Comparison of ENCODE assay signal across 9 cellular contexts in genomic region chr19:30228113-30228725, GRCh38.
DNase-seq lines count a peak whose midpoint lies in the region; ATAC-seq and TF ChIP-seq lines count a peak whose summit lies in the region.
"Had no signal": no experiment of that assay in that cellular context is flagged by ENCODE, and none has a peak within 500 bp of the region (broad histone marks: within the 10 kb centered on the region; RNA-seq: fewer than 3 reads in every experiment).

No MANE protein-coding gene starts in this region.

- H3K4me1 Mint-ChIP-seq in activated CD8-positive, alpha-beta T cell treated with anti-CD3 and anti-CD28 coated beads, Interleukin-2, amount 10 ng/mL, durations not matched to agents 7 days and 5 days (ENCODE audit: low read depth): peaks cover 26% of the 10 kb centered on the region
- peaks cover 23 to 44% of the 10 kb centered on the region in 2 donors for H3K4me1 Mint-ChIP-seq in stimulated activated naive B cell treated with anti-CD40 and anti-IgM and Interleukin-4, amounts not matched to agents 10 μg/mL and 1 μg/mL and 100 μg/mL, for 72 hours

- peaks cover 4% of the 10 kb centered on the region for H3K36me3 Mint-ChIP-seq in activated CD8-positive, alpha-beta T cell treated with anti-CD3 and anti-CD28 coated beads, Interleukin-2, amount 10 ng/mL, durations not matched to agents 7 days and 5 days (ENCODE audit: low read depth)
- H3K36me3 Mint-ChIP-seq in stimulated activated naive B cell treated with anti-CD40 and anti-IgM and Interleukin-4, amounts not matched to agents 10 μg/mL and 1 μg/mL and 100 μg/mL, for 72 hours: peaks cover 6 to 13% of the 10 kb centered on the region in 2 donors

- CTCF ChIA-PET in HEK293T (lab: Yijun Ruan, JAX): no interaction called here
- CTCF ChIA-PET in activated CD8-positive, alpha-beta T cell treated with anti-CD3 and anti-CD28 coated beads, Interleukin-2, amount 10 ng/mL, durations not matched to agents 7 days and 5 days (lab: Charles Lee): no interaction called here

- peak overlapping the region; percentile 58 for H3K4me3 ChIP-seq in iPS-18c (ENCODE audit: insufficient read depth, low read depth, low read length)

- no peak for ATAC-seq in activated CD8-positive, alpha-beta T cell treated with anti-CD3 and anti-CD28 coated beads, Interleukin-2, amount 10 ng/mL, durations not matched to agents 7 days and 5 days
- ATAC-seq in stimulated activated naive B cell treated with anti-CD40 and anti-IgM and Interleukin-4, amounts not matched to agents 10 μg/mL and 1 μg/mL and 100 μg/mL, for 72 hours (replicated peaks): no peak

- no peaks in the 10 kb centered on the region for H3K9me3 Mint-ChIP-seq in activated CD8-positive, alpha-beta T cell treated with anti-CD3 and anti-CD28 coated beads, Interleukin-2, amount 10 ng/mL, durations not matched to agents 7 days and 5 days (ENCODE audit: insufficient read depth)
- no peaks in the 10 kb centered on the region for H3K9me3 Mint-ChIP-seq in stimulated activated naive B cell treated with anti-CD40 and anti-IgM and Interleukin-4, amounts not matched to agents 10 μg/mL and 1 μg/mL and 100 μg/mL, for 72 hours

- peak; percentile 39 for DNase-seq in HEK293T (ENCODE audit: extremely low spot score)
- DNase-seq in activated CD8-positive, alpha-beta T cell treated with anti-CD3 and anti-CD28 coated beads, Interleukin-2, amount 10 ng/mL, durations not matched to agents 7 days and 5 days: no peak
- no peak for DNase-seq in stimulated activated naive B cell treated with anti-CD40 and anti-IgM and Interleukin-4, amounts not matched to agents 10 μg/mL and 1 μg/mL and 100 μg/mL, for 72 hours
- DNase-seq in NCI-H1436 (lab: John Stamatoyannopoulos, UW): no peak
- no peak for DNase-seq in COR-L47 (lab: John Stamatoyannopoulos, UW)
- DNase-seq in NCI-H146 (lab: John Stamatoyannopoulos, UW): no peak
- no peak for DNase-seq in SW480 (ENCODE audit: low spot score)
- DNase-seq: cortex of kidney had no signal

- H3K27ac Mint-ChIP-seq in activated CD8-positive, alpha-beta T cell treated with anti-CD3 and anti-CD28 coated beads, Interleukin-2, amount 10 ng/mL, durations not matched to agents 7 days and 5 days: no peak overlapping the region
- H3K27ac Mint-ChIP-seq in stimulated activated naive B cell treated with anti-CD40 and anti-IgM and Interleukin-4, amounts not matched to agents 10 μg/mL and 1 μg/mL and 100 μg/mL, for 72 hours: no peak overlapping the region

- POLR2A ChIA-PET in HEK293T (lab: Yijun Ruan, JAX): no interaction called here
- POLR2A ChIA-PET in activated CD8-positive, alpha-beta T cell treated with anti-CD3 and anti-CD28 coated beads, Interleukin-2, amount 10 ng/mL, durations not matched to agents 7 days and 5 days (lab: Charles Lee): no interaction called here

- no peaks in the 10 kb centered on the region for H3K9me3 ChIP-seq in iPS-18c (ENCODE audit: control insufficient read depth, insufficient read depth, low read length)

- H3K4me3 Mint-ChIP-seq in activated CD8-positive, alpha-beta T cell treated with anti-CD3 and anti-CD28 coated beads, Interleukin-2, amount 10 ng/mL, durations not matched to agents 7 days and 5 days: peak overlapping the region; percentile 28
- peak overlapping the region; percentile 72 to 93 for H3K4me3 Mint-ChIP-seq in stimulated activated naive B cell treated with anti-CD40 and anti-IgM and Interleukin-4, amounts not matched to agents 10 μg/mL and 1 μg/mL and 100 μg/mL, for 72 hours

- H3K27me3 Mint-ChIP-seq in activated CD8-positive, alpha-beta T cell treated with anti-CD3 and anti-CD28 coated beads, Interleukin-2, amount 10 ng/mL, durations not matched to agents 7 days and 5 days (ENCODE audit: low read depth): peaks cover 68% of the 10 kb centered on the region
- peaks cover 77 to 87% of the 10 kb centered on the region in 2 donors for H3K27me3 Mint-ChIP-seq in stimulated activated naive B cell treated with anti-CD40 and anti-IgM and Interleukin-4, amounts not matched to agents 10 μg/mL and 1 μg/mL and 100 μg/mL, for 72 hours

TF ChIP-seq in HEK293T, 16 proteins besides CTCF, POLR2A, EP300 and RAD21:
- TF ChIP-seq SUZ12 (IDR thresholded peaks at IDR 0.05): no peak
- TF ChIP-seq PKNOX1 (IDR thresholded peaks at IDR 0.05): peak; percentile 26; the same call in 1 of the 2 replicates
- no peak for TF ChIP-seq FOXA1 (IDR thresholded peaks at IDR 0.05)
- no peak for TF ChIP-seq NFRKB (IDR thresholded peaks at IDR 0.05)
- TF ChIP-seq TARDBP (IDR thresholded peaks at IDR 0.05): no peak
- no peak for TF ChIP-seq HDGF (IDR thresholded peaks at IDR 0.05; ENCODE audit: borderline replicate concordance)
- no peak for TF ChIP-seq ELF4 (IDR thresholded peaks at IDR 0.05)
